Comparison of ENCODE assay signal across 20 cellular contexts in the genomic region with DNA sequence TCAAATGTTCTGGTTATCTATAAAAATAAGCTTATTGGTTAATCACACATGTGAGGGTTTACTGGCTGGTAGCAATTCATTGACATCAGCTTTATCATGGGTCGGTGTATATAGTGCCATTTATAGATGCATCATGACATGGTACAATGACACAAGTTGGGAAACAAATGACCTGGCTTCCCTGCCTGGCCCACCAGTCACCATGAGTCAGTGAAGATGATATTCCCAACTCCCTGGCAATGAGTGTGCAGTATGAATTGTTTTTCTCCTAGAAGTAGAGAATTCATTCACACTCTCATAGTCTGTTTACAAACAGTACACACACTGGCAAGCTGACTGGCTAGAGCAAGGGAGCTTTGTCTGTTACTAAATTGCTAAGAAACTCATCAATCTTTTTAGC. TPM values are rescaled to one million over a fixed set of nuclear protein-coding genes. Genes with fewer than 3 reads are reported as not detected.
A peak's percentile ranks its signal among the peaks of the same experiment; 100 is the strongest.
DNase-seq lines count a peak whose midpoint lies in the region; ATAC-seq, FAIRE-seq and TF ChIP-seq lines count a peak whose summit lies in the region.
"Had no signal": no experiment of that assay in that cellular context is flagged by ENCODE, and none has a peak within 500 bp of the region (broad histone marks: within the 10 kb centered on the region; RNA-seq: fewer than 3 reads in every experiment).

No MANE protein-coding gene starts in this region.

- FAIRE-seq in H54 (lab: Jason Lieb, UNC): peak; percentile 75
- FAIRE-seq: endometrium had no signal

- H3K9me3 Mint-ChIP-seq in activated naive CD4-positive, alpha-beta T cell treated with anti-CD3 and anti-CD28 coated beads, Interleukin-2, amount 10 ng/mL, durations not matched to agents 7 days and 5 days: no peaks in the 10 kb centered on the region
- H3K9me3 Mint-ChIP-seq: activated B cell treated with CpG ODN at 0.5 μM for 24 hours; H9; immature natural killer cell; natural killer cell treated with Interleukin-12 subunit alpha and Interleukin-12 subunit beta and Interleukin-15 and Interleukin-18, amount 100 ng/mL, for 72 hours; stimulated activated memory B cell treated with anti-CD40 and anti-IgM and Interleukin-4, amounts not matched to agents 10 μg/mL and 1 μg/mL and 100 μg/mL, for 72 hours; T-helper 1 cell treated with Interleukin-12 subunit alpha and Interleukin-12 subunit beta and Interleukin-4 antibody, amounts not matched to agents 30 μg/mL and 1 μg/mL, for 36 hours had no signal

- no peaks in the 10 kb centered on the region for H3K4me1 Mint-ChIP-seq in activated naive CD4-positive, alpha-beta T cell treated with anti-CD3 and anti-CD28 coated beads, Interleukin-2, amount 10 ng/mL, durations not matched to agents 7 days and 5 days
- H3K4me1 Mint-ChIP-seq: immature natural killer cell had no signal

- H3K27me3 Mint-ChIP-seq in activated naive CD4-positive, alpha-beta T cell treated with anti-CD3 and anti-CD28 coated beads, Interleukin-2, amount 10 ng/mL, durations not matched to agents 7 days and 5 days: no peaks in the 10 kb centered on the region
- H3K27me3 Mint-ChIP-seq: activated B cell treated with CpG ODN at 0.5 μM for 24 hours; natural killer cell treated with Interleukin-12 subunit alpha and Interleukin-12 subunit beta and Interleukin-15 and Interleukin-18, amount 100 ng/mL, for 72 hours; stimulated activated memory B cell treated with anti-CD40 and anti-IgM and Interleukin-4, amounts not matched to agents 10 μg/mL and 1 μg/mL and 100 μg/mL, for 72 hours had no signal

- H3K4me3 Mint-ChIP-seq in activated naive CD4-positive, alpha-beta T cell treated with anti-CD3 and anti-CD28 coated beads, Interleukin-2, amount 10 ng/mL, durations not matched to agents 7 days and 5 days: no peak overlapping the region
- H3K4me3 Mint-ChIP-seq: activated B cell treated with CpG ODN at 0.5 μM for 24 hours; H9; immature natural killer cell; natural killer cell treated with Interleukin-12 subunit alpha and Interleukin-12 subunit beta and Interleukin-15 and Interleukin-18, amount 100 ng/mL, for 72 hours; stimulated activated memory B cell treated with anti-CD40 and anti-IgM and Interleukin-4, amounts not matched to agents 10 μg/mL and 1 μg/mL and 100 μg/mL, for 72 hours; T-helper 1 cell treated with Interleukin-12 subunit alpha and Interleukin-12 subunit beta and Interleukin-4 antibody, amounts not matched to agents 30 μg/mL and 1 μg/mL, for 36 hours had no signal

- H3K27ac ChIP-seq in RWPE2 (ENCODE audit: poor library complexity, severe bottlenecking): no peak overlapping the region
- H3K27ac ChIP-seq: C4-2B, heart left ventricle, thyroid gland had no signal

- H3K4me3 ChIP-seq in RWPE2 (ENCODE audit: severe bottlenecking) (no peak overlapping the region), mucosa of descending colon (no peak overlapping the region)
- H3K4me3 ChIP-seq: heart left ventricle, lung, thyroid gland had no signal

- no peaks in the 10 kb centered on the region for H3K36me3 Mint-ChIP-seq in activated naive CD4-positive, alpha-beta T cell treated with anti-CD3 and anti-CD28 coated beads, Interleukin-2, amount 10 ng/mL, durations not matched to agents 7 days and 5 days
- H3K36me3 Mint-ChIP-seq: immature natural killer cell; natural killer cell treated with Interleukin-12 subunit alpha and Interleukin-12 subunit beta and Interleukin-15 and Interleukin-18, amount 100 ng/mL, for 72 hours had no signal

- TF ChIP-seq CTCF in RWPE2 (IDR thresholded peaks at IDR 0.05; ENCODE audit: poor library complexity, severe bottlenecking): no peak
- no peak for TF ChIP-seq CTCF in mucosa of descending colon (IDR thresholded peaks at IDR 0.05)

- peak; percentile 24; the same call in 1 of the 3 replicates for ATAC-seq in RWPE2 (ENCODE audit: low read depth)
- no peak for ATAC-seq in mucosa of descending colon
- ATAC-seq in GM18868 (IDR thresholded peaks at IDR 0.05; ENCODE audit: unreplicated experiment): no peak
- ATAC-seq: natural killer cell treated with Interleukin-12 subunit alpha and Interleukin-12 subunit beta and Interleukin-15 and Interleukin-18, amount 100 ng/mL, for 72 hours; stimulated activated memory B cell treated with anti-CD40 and anti-IgM and Interleukin-4, amounts not matched to agents 10 μg/mL and 1 μg/mL and 100 μg/mL, for 72 hours had no signal

- no peak for DNase-seq in H54 (ENCODE audit: insufficient read length, low spot score)
- DNase-seq in RWPE2 (ENCODE audit: low spot score): no peak
- DNase-seq in fibroblast of peridontal ligament (ENCODE audit: extremely low read depth): peak; percentile 30
- no peak for DNase-seq in activated naive CD4-positive, alpha-beta T cell treated with anti-CD3 and anti-CD28 coated beads, Interleukin-2, amount 10 ng/mL, durations not matched to agents 7 days and 5 days
- DNase-seq in SKM-1 treated with dmso at 0.1 percent for 144 hours (lab: John Stamatoyannopoulos, UW; ENCODE audit: unreplicated experiment): no peak
- no peak for DNase-seq in mucosa of descending colon
- DNase-seq: activated B cell treated with CpG ODN at 0.5 μM for 24 hours, H9, heart left ventricle, immature natural killer cell, NCI-H187, NCI-H345, thyroid gland had no signal

- H3K4me1 ChIP-seq in RWPE2 (ENCODE audit: insufficient read depth, poor library complexity, severe bottlenecking) (peaks cover 6% of the 10 kb centered on the region), mucosa of descending colon (ENCODE audit: low read depth) (no peaks in the 10 kb centered on the region)
- H3K4me1 ChIP-seq: thyroid gland had no signal

- no peaks in the 10 kb centered on the region for H3K9me3 ChIP-seq in RWPE2 (ENCODE audit: severe bottlenecking)
- H3K9me3 ChIP-seq in mucosa of descending colon: no peaks in the 10 kb centered on the region
- H3K9me3 ChIP-seq: heart left ventricle, thyroid gland had no signal

- intact Hi-C loops in mucosa of descending colon (cut with DNase I, micrococcal nuclease): no loop called here

- no peak for TF ChIP-seq POLR2A in H54 (IDR thresholded peaks at IDR 0.05; ENCODE audit: low read depth, low read length)

- peaks cover 41% of the 10 kb centered on the region for H3K36me3 ChIP-seq in RWPE2 (ENCODE audit: low read depth)
- no peaks in the 10 kb centered on the region for H3K36me3 ChIP-seq in mucosa of descending colon (ENCODE audit: low read depth)
- H3K36me3 ChIP-seq: thyroid gland had no signal

- CTCF ChIA-PET in activated naive CD4-positive, alpha-beta T cell treated with anti-CD3 and anti-CD28 coated beads, Interleukin-2, amount 10 ng/mL, durations not matched to agents 7 days and 5 days (lab: Charles Lee): interaction anchor here (0.5 kb wide), 1 partner anchor 99 kb away, joined by 5 read pairs; no protein-coding TSS in a partner anchor

- H3K27me3 ChIP-seq in RWPE2 (ENCODE audit: insufficient read depth, poor library complexity, severe bottlenecking): no peaks in the 10 kb centered on the region
- H3K27me3 ChIP-seq: heart left ventricle, thyroid gland had no signal

- H3K27ac Mint-ChIP-seq in activated naive CD4-positive, alpha-beta T cell treated with anti-CD3 and anti-CD28 coated beads, Interleukin-2, amount 10 ng/mL, durations not matched to agents 7 days and 5 days: no peak overlapping the region
- H3K27ac Mint-ChIP-seq: activated B cell treated with CpG ODN at 0.5 μM for 24 hours; immature natural killer cell; natural killer cell treated with Interleukin-12 subunit alpha and Interleukin-12 subunit beta and Interleukin-15 and Interleukin-18, amount 100 ng/mL, for 72 hours; stimulated activated memory B cell treated with anti-CD40 and anti-IgM and Interleukin-4, amounts not matched to agents 10 μg/mL and 1 μg/mL and 100 μg/mL, for 72 hours; T-helper 1 cell treated with Interleukin-12 subunit alpha and Interleukin-12 subunit beta and Interleukin-4 antibody, amounts not matched to agents 30 μg/mL and 1 μg/mL, for 36 hours had no signal

RNA-seq across cellular contexts. Expression of a gene that starts 37.2 kb away (rescaled TPM):
- 1 to 10 TPM in 2 of 3 donors, not detected in 1; 4.2 to 5.6 TPM for total RNA-seq in mucosa of descending colon

RNA-seq across cellular contexts. Expression of a gene that starts 53.3 kb away (rescaled TPM):
- total RNA-seq in mucosa of descending colon: 10 to 100 TPM in 2 of 3 donors, 1 to 10 TPM in 1; 6.3 to 23.8 (median 14.4) TPM
